ENCODE assay signal across 15 cellular contexts in the genomic region with DNA sequence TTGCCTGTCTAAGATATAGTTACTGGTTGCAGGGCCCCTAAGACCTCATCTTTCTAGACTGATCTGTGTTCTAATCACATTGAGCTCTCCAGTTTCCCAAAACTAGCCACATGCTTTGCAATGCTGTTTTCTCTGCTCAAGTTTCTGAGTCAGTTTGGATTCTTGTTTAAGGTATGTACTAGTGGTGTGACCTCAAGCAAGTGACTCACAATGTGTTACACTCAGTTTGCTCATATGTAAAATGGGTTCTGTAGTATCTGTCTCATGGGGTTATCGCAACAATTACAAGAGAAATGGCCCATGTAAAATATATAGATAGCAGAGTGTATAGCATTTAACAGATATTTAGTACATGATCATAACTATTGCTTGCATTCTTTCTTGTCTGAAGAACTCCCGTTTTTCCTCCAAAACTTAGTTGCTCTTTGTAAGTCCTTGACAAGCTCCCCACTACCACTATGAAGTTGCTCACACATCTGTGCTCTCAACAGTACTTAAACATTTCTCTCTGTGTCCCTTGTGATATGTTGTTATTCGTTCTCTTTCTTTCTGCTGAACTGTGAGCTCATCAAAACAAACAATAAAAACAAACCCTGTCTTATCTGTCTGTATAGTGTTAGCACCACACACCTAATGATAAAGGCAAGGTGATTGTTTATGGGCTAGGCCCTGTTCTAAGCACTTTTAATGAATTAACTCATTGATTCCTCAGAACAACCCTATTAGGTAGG.
A peak's percentile ranks its signal among the peaks of the same experiment; 100 is the strongest.
DNase-seq lines count a peak whose midpoint lies in the region; ATAC-seq, FAIRE-seq and TF ChIP-seq lines count a peak whose summit lies in the region.
"Had no signal": no experiment of that assay in that cellular context is flagged by ENCODE, and none has a peak within 500 bp of the region (broad histone marks: within the 10 kb centered on the region; RNA-seq: fewer than 3 reads in every experiment).

No MANE protein-coding gene starts in this region.

- CTCF ChIA-PET in K562 (lab: Yijun Ruan, JAX; ENCODE audit: low intra/inter-chr PET ratio), result no interaction called here

- no peak overlapping the region for H3K4me3 ChIP-seq in GM12864 (ENCODE audit: low read depth, low read length)
- H3K4me3 ChIP-seq in K562, result no peak overlapping the region
- H3K4me3 ChIP-seq in psoas muscle, result no peak overlapping the region
- H3K4me3 ChIP-seq: thyroid gland had no signal

- H3K4me2 ChIP-seq in K562 (ENCODE audit: insufficient read depth, low read length), result no peak overlapping the region

- H2AFZ ChIP-seq in K562 (ENCODE audit: low read depth, low read length), result no peak overlapping the region

- WGBS in K562 (ENCODE audit: insufficient coverage, low coverage, missing lambda C conversion rate), result 2% methylated on average over 3 of the region's 3 CpGs
- WGBS in psoas muscle, 3 donors, result 91 to 96% (median 92%) methylated on average over 3 of the region's 3 CpGs

- no peak for TF ChIP-seq EP300 in K562 (IDR thresholded peaks at IDR 0.05; ENCODE audit: low read length)

- ATAC-seq in K562 (no peak), psoas muscle (no peak), GM21526 (IDR thresholded peaks at IDR 0.05; ENCODE audit: low FRiP score, unreplicated experiment) (no peak)
- ATAC-seq: HCT116 had no signal

- H3K36me3 ChIP-seq in K562 (ENCODE audit: control insufficient read depth, insufficient read depth, low read length) (no peaks in the 10 kb centered on the region), psoas muscle (ENCODE audit: insufficient read depth in 1 of 2, low read depth in 1 of 2) (no peaks in the 10 kb centered on the region)
- H3K36me3 ChIP-seq: thyroid gland had no signal

- H3K9ac ChIP-seq in K562 (ENCODE audit: insufficient read depth in 1 of 2, low read depth in 2 of 2, low read length in 2 of 2), result no peak overlapping the region

- H3K9me3 ChIP-seq in K562 (replicated peaks; ENCODE audit: control insufficient read depth, insufficient read depth, low read depth, low read length) (no peaks in the 10 kb centered on the region), psoas muscle (no peaks in the 10 kb centered on the region)
- H3K9me3 ChIP-seq: thyroid gland had no signal

- no peak for FAIRE-seq in K562 (lab: Jason Lieb, UNC)

- H3K9me1 ChIP-seq in K562 (ENCODE audit: control insufficient read depth, insufficient read depth, low read length), result no peaks in the 10 kb centered on the region

- in situ Hi-C loops in K562 (cut with MboI), result no loop called here

- intact Hi-C loops in K562 (cut with micrococcal nuclease), result no loop called here
- intact Hi-C loops in psoas muscle (cut with DNase I), result loop anchor here in 1 of 2 donors (10.0 kb wide), 1 partner anchor 490 kb away; no protein-coding TSS in a partner anchor

- H4K20me1 ChIP-seq in K562 (replicated peaks; ENCODE audit: control insufficient read depth, insufficient read depth, low read length), result no peaks in the 10 kb centered on the region

- H3K27me3 ChIP-seq in K562 (ENCODE audit: control insufficient read depth in 2 of 2, insufficient read depth in 2 of 2, low read length in 2 of 2) (no peaks in the 10 kb centered on the region), psoas muscle (ENCODE audit: insufficient read depth in 3 of 3, low read length in 2 of 3) (no peaks in the 10 kb centered on the region)
- H3K27me3 ChIP-seq: thyroid gland had no signal

- no peak overlapping the region for H3K27ac ChIP-seq in K562 (ENCODE audit: extremely low read depth, low read depth, low read length)
- no peak overlapping the region for H3K27ac ChIP-seq in psoas muscle

- BruUV-seq in K562 (replicated peaks; lab: Mats Ljungman, UMichigan), result no TSS peak

- DNase-seq in GM12864 (ENCODE audit: low read depth) (peak; percentile 2), HT1080 (ENCODE audit: low read depth) (peak; percentile 50), K562 (ENCODE audit: extremely low read depth in 1 of 4, low spot score in 3 of 4) (no peak), iris pigment epithelial cell (ENCODE audit: low read depth) (peak; percentile 70), germinal center (ENCODE audit: low spot score) (no peak), GF-D8 (lab: John Stamatoyannopoulos, UW) (no peak), psoas muscle (no peak)
- DNase-seq: activated CD4-positive, alpha-beta T cell treated with anti-CD3 and anti-CD28 coated beads, Interleukin-2, amount 50 U/mL, for 4 hours; anterior cingulate cortex; effector CD8-positive, alpha-beta T cell; midbrain; NCI-H2029; thyroid gland had no signal

- no peak for TF ChIP-seq POLR2A in K562 (conservative IDR thresholded peaks at IDR 0.05)

- H3K4me1 ChIP-seq in K562 (replicated peaks in 1 of 2; ENCODE audit: control insufficient read depth in 2 of 2, insufficient read depth in 2 of 2, low read length in 2 of 2) (no peaks in the 10 kb centered on the region), psoas muscle (peaks cover 10% of the 10 kb centered on the region)

- TF ChIP-seq RAD21 in K562 (CRISPR knock-in tag; conservative IDR thresholded peaks at IDR 0.05 in 1 of 2, IDR thresholded peaks at IDR 0.05 in 1 of 2), result no peak

- no peaks in the 10 kb centered on the region for H3K79me2 ChIP-seq in K562 (ENCODE audit: control insufficient read depth, insufficient read depth, low read length)

- POLR2A ChIA-PET in K562 (lab: Yijun Ruan, JAX), result interaction anchor here (0.6 kb wide), 1 partner anchor 14 kb away, joined by 3 read pairs; no protein-coding TSS in a partner anchor

- TF ChIP-seq CTCF in GM12864 (IDR thresholded peaks at IDR 0.05; ENCODE audit: low read depth, low read length, missing control alignments) (no peak), K562 (IDR thresholded peaks at IDR 0.05 in 2 of 3, conservative IDR thresholded peaks at IDR 0.05 in 1 of 3; ENCODE audit: insufficient read depth in 2 of 3, low read depth in 1 of 3, low read length in 3 of 3) (no peak), psoas muscle (IDR thresholded peaks at IDR 0.05) (no peak)

TF ChIP-seq in K562, 482 proteins besides CTCF, POLR2A, EP300 and RAD21:
- TF ChIP-seq ZFPM2 (CRISPR knock-in tag; IDR thresholded peaks at IDR 0.05) (no peak), RBM25 (IDR thresholded peaks at IDR 0.05; ENCODE audit: low read depth, low read length, severe bottlenecking) (peak; percentile 37), TSC22D4 (tag; IDR thresholded peaks at IDR 0.05) (no peak), TAF9B (IDR thresholded peaks at IDR 0.05; ENCODE audit: partially characterized antibody) (no peak), NCOA2 (IDR thresholded peaks at IDR 0.05; ENCODE audit: partially characterized antibody in 2 of 2) (no peak), RUNX1 (IDR thresholded peaks at IDR 0.05; ENCODE audit: low read depth) (no peak), CXXC5 (CRISPR knock-in tag; IDR thresholded peaks at IDR 0.05) (no peak)

Comparison
In these comparisons a context has a peak if more than half of its experiments do, and no peak if none do; other contexts are left out.
1. DNase-seq: peak in GM12864 (single experiment), HT1080 (single experiment) and iris pigment epithelial cell (single experiment); none in K562 (0 of 4), germinal center (single experiment), GF-D8 (single experiment) and psoas muscle (0 of 2).